Comparison of ENCODE assay signal across 21 cellular contexts in genomic region chr15:68654786-68655560, GRCh38.
"Had no signal": no experiment of that assay in that cellular context is flagged by ENCODE, and none has a peak within 500 bp of the region (broad histone marks: within the 10 kb centered on the region; RNA-seq: fewer than 3 reads in every experiment).

No MANE protein-coding gene starts in this region.

- H3K9me3 Mint-ChIP-seq: activated CD4-positive, alpha-beta T cell treated with anti-CD3 and anti-CD28 coated beads, Interleukin-2, amount 10 ng/mL, durations not matched to agents 7 days and 5 days; activated T-cell treated with anti-CD3 and anti-CD28 coated beads, Interleukin-2, amount 50 U/mL, for 72 hours; central memory CD8-positive, alpha-beta T cell; effector memory CD8-positive, alpha-beta T cell; natural killer cell treated with Interleukin-12 subunit alpha and Interleukin-12 subunit beta and Interleukin-15 and Interleukin-18, amount 100 ng/mL, for 72 hours had no signal

- H3K4me3 ChIP-seq: body of pancreas, lower lobe of right lung, transverse colon, vagina had no signal

- H3K27ac ChIP-seq: body of pancreas, lower lobe of right lung, transverse colon, vagina had no signal

- H3K36me3 ChIP-seq: lower lobe of right lung, transverse colon, vagina had no signal

- H3K4me1 ChIP-seq: body of pancreas, lower lobe of right lung, transverse colon, vagina had no signal

- H3K27me3 ChIP-seq: body of pancreas, transverse colon, vagina had no signal

- ATAC-seq: activated CD4-positive, CD25-positive, alpha-beta regulatory T cell treated with anti-CD3 and anti-CD28 coated beads, Interleukin-2, amount 50 U/mL, for 24 hours; activated T-cell treated with anti-CD3 and anti-CD28 coated beads, Interleukin-2, amount 50 U/mL, for 72 hours; body of pancreas; effector memory CD8-positive, alpha-beta T cell; lower lobe of right lung; natural killer cell treated with Interleukin-12 subunit alpha and Interleukin-12 subunit beta and Interleukin-15 and Interleukin-18, amount 100 ng/mL, for 72 hours; SK-N-SH treated with all-trans-retinoic acid at 6 μM for 48 hours had no signal

- H3K36me3 Mint-ChIP-seq: activated naive CD8-positive, alpha-beta T cell; natural killer cell treated with Interleukin-12 subunit alpha and Interleukin-12 subunit beta and Interleukin-15 and Interleukin-18, amount 100 ng/mL, for 72 hours had no signal

- H3K9me3 ChIP-seq: body of pancreas, lower lobe of right lung, transverse colon, vagina had no signal

- DNase-seq: activated CD4-positive, alpha-beta T cell treated with anti-CD3 and anti-CD28 coated beads, Interleukin-2, amount 10 ng/mL, durations not matched to agents 7 days and 5 days; activated CD8-positive, alpha-beta memory T cell treated with anti-CD3 and anti-CD28 coated beads, Interleukin-2, amount 50 U/mL, for 4 hours; activated gamma-delta T cell treated with Interleukin-2 at 50 U/mL for 16 hours; activated T-cell treated with anti-CD3 and anti-CD28 coated beads, Interleukin-2, amount 50 U/mL, for 72 hours; body of pancreas; effector memory CD8-positive, alpha-beta T cell; lower lobe of right lung; occipital lobe; stimulated activated CD4-positive, alpha-beta T cell treated with anti-CD3 and anti-CD28 coated beads, Interleukin-12 subunit alpha, Interleukin-12 subunit beta, amount 100 ng/mL, for 4 hours; stimulated activated CD4-positive, alpha-beta T cell treated with anti-CD3 and anti-CD28 coated beads, Interleukin-1b, Interleukin-23, amount 100 ng/mL, for 48 hours; stimulated activated CD8-positive, alpha-beta memory T cell treated with anti-CD3 and anti-CD28 coated beads, Interleukin-4, amount 100 ng/mL, for 48 hours; stimulated activated naive CD4-positive, alpha-beta T cell treated with Interleukin-2 at 50 U/mL for 16 hours; T-helper 1 cell; T-helper 9 cell; transverse colon had no signal

- H3K27ac Mint-ChIP-seq: activated CD4-positive, alpha-beta T cell treated with anti-CD3 and anti-CD28 coated beads, Interleukin-2, amount 10 ng/mL, durations not matched to agents 7 days and 5 days; activated naive CD8-positive, alpha-beta T cell; activated T-cell treated with anti-CD3 and anti-CD28 coated beads, Interleukin-2, amount 50 U/mL, for 72 hours; effector memory CD8-positive, alpha-beta T cell; natural killer cell treated with Interleukin-12 subunit alpha and Interleukin-12 subunit beta and Interleukin-15 and Interleukin-18, amount 100 ng/mL, for 72 hours had no signal

- H3K4me3 Mint-ChIP-seq: activated CD4-positive, alpha-beta T cell treated with anti-CD3 and anti-CD28 coated beads, Interleukin-2, amount 10 ng/mL, durations not matched to agents 7 days and 5 days; activated naive CD8-positive, alpha-beta T cell; activated T-cell treated with anti-CD3 and anti-CD28 coated beads, Interleukin-2, amount 50 U/mL, for 72 hours; central memory CD8-positive, alpha-beta T cell; effector memory CD8-positive, alpha-beta T cell; natural killer cell treated with Interleukin-12 subunit alpha and Interleukin-12 subunit beta and Interleukin-15 and Interleukin-18, amount 100 ng/mL, for 72 hours had no signal

- H3K4me1 Mint-ChIP-seq: activated CD4-positive, alpha-beta T cell treated with anti-CD3 and anti-CD28 coated beads, Interleukin-2, amount 10 ng/mL, durations not matched to agents 7 days and 5 days; central memory CD8-positive, alpha-beta T cell had no signal

- H3K27me3 Mint-ChIP-seq: activated CD4-positive, alpha-beta T cell treated with anti-CD3 and anti-CD28 coated beads, Interleukin-2, amount 10 ng/mL, durations not matched to agents 7 days and 5 days; activated naive CD8-positive, alpha-beta T cell had no signal
